1 cellular context compared by ENCODE assay signal in genomic region chr1:155261888-155262673, GRCh38.
TF ChIP-seq lines count a peak whose summit lies in the region.

SCAMP3 (minus strand) TSS chr1:155262360; CDS start chr1:155262151, 209 bp downstream.

TF ChIP-seq in HEK293, 187 proteins besides CTCF, POLR2A, EP300 and RAD21 (continued from another document):
- TF ChIP-seq ZNF488 (tag by site-specific recombination; IDR thresholded peaks at IDR 0.05), result no peak
- TF ChIP-seq SP3 (tag by site-specific recombination; IDR thresholded peaks at IDR 0.05), result peak; percentile 86
- 0 out of 2 replicates have a peak, but pooled peaks have one; percentile 26 for TF ChIP-seq ZNF837 (tag by site-specific recombination; IDR thresholded peaks at IDR 0.05)
- TF ChIP-seq GLIS2 (tag by site-specific recombination; IDR thresholded peaks at IDR 0.05), result peak; percentile 62
- TF ChIP-seq ZNF529 (tag by site-specific recombination; IDR thresholded peaks at IDR 0.05; ENCODE audit: insufficient replicate concordance), result no peak
- TF ChIP-seq PRDM6 (tag by site-specific recombination; IDR thresholded peaks at IDR 0.05), result no peak; the same call in 1 of the 2 replicates
- TF ChIP-seq KLF7 (tag by site-specific recombination; IDR thresholded peaks at IDR 0.05; ENCODE audit: borderline replicate concordance), result no peak; the same call in 1 of the 2 replicates
- TF ChIP-seq ZXDB (tag by site-specific recombination; IDR thresholded peaks at IDR 0.05), result peak; percentile 92
- TF ChIP-seq ZNF423 (tag by site-specific recombination; IDR thresholded peaks at IDR 0.05), result no peak
- TF ChIP-seq PRDM10 (tag by site-specific recombination; IDR thresholded peaks at IDR 0.05), result peak; percentile 97
- no peak for TF ChIP-seq ZNF664 (tag by site-specific recombination; IDR thresholded peaks at IDR 0.05)
- peak; percentile 92 for TF ChIP-seq ZNF501 (tag by site-specific recombination; IDR thresholded peaks at IDR 0.05)
- peak; percentile 41; the same call in 1 of the 2 replicates for TF ChIP-seq ZNF10 (tag by site-specific recombination; IDR thresholded peaks at IDR 0.05)
- no peak for TF ChIP-seq RBAK (tag by site-specific recombination; IDR thresholded peaks at IDR 0.05)
- peak; percentile 48; the same call in 1 of the 2 replicates for TF ChIP-seq KLF10 (tag by site-specific recombination; IDR thresholded peaks at IDR 0.05)
- TF ChIP-seq ZNF639 (tag by site-specific recombination; IDR thresholded peaks at IDR 0.05), result peak; percentile 29
- TF ChIP-seq ZBTB6 (tag by site-specific recombination; IDR thresholded peaks at IDR 0.05), result no peak
- TF ChIP-seq KLF1 (tag by site-specific recombination; IDR thresholded peaks at IDR 0.05), result peak; percentile 60
- TF ChIP-seq ZNF692 (tag by site-specific recombination; IDR thresholded peaks at IDR 0.05), result peak; percentile 41; the same call in 1 of the 2 replicates
- TF ChIP-seq SP7 (tag by site-specific recombination; IDR thresholded peaks at IDR 0.05), result 0 out of 2 replicates have a peak, but pooled peaks have one; percentile 55
- peak; percentile 69 for TF ChIP-seq PATZ1 (tag by site-specific recombination; IDR thresholded peaks at IDR 0.05)
- TF ChIP-seq ZNF335 (tag by site-specific recombination; conservative IDR thresholded peaks at IDR 0.05), result peak; percentile 78
- TF ChIP-seq IKZF3 (tag by site-specific recombination; IDR thresholded peaks at IDR 0.05), result peak; percentile 9; the same call in 1 of the 2 replicates
- peak; percentile 74 for TF ChIP-seq ZNF341 (tag by site-specific recombination; IDR thresholded peaks at IDR 0.05; ENCODE audit: low read depth)
- TF ChIP-seq ZNF324 (tag by site-specific recombination; IDR thresholded peaks at IDR 0.05), result 0 out of 2 replicates have a peak, but pooled peaks have one; percentile 19
- TF ChIP-seq ZNF292 (tag by site-specific recombination; IDR thresholded peaks at IDR 0.05; ENCODE audit: borderline replicate concordance, low read depth), result no peak
- TF ChIP-seq ZNF530 (tag by site-specific recombination; IDR thresholded peaks at IDR 0.05; ENCODE audit: low read depth), result no peak
- 0 out of 2 replicates have a peak, but pooled peaks have one; percentile 40 for TF ChIP-seq ZNF138 (tag by site-specific recombination; IDR thresholded peaks at IDR 0.05; ENCODE audit: borderline replicate concordance)
- no peak; the same call in 1 of the 2 replicates for TF ChIP-seq ZNF18 (tag by site-specific recombination; IDR thresholded peaks at IDR 0.05)
- peak; percentile 78 for TF ChIP-seq ZBTB8A (tag by site-specific recombination; IDR thresholded peaks at IDR 0.05)
- TF ChIP-seq ZSCAN23 (tag by site-specific recombination; IDR thresholded peaks at IDR 0.05), result no peak
- TF ChIP-seq PBX3 (CRISPR knock-in tag; IDR thresholded peaks at IDR 0.05), result no peak
- TF ChIP-seq ZNF610 (tag by site-specific recombination; IDR thresholded peaks at IDR 0.05; ENCODE audit: borderline replicate concordance), result peak; percentile 28
- TF ChIP-seq MZF1 (tag by site-specific recombination; IDR thresholded peaks at IDR 0.05; ENCODE audit: borderline replicate concordance), result 0 out of 2 replicates have a peak, but pooled peaks have one; percentile 32
- peak; percentile 62; the same call in 1 of the 2 replicates for TF ChIP-seq ZFP37 (tag by site-specific recombination; IDR thresholded peaks at IDR 0.05)
- TF ChIP-seq TRIM28 (IDR thresholded peaks at IDR 0.05; ENCODE audit: borderline replicate concordance, low read length), result peak; percentile 60; the same call in 1 of the 2 replicates
- no peak for TF ChIP-seq ZNF398 (tag by site-specific recombination; IDR thresholded peaks at IDR 0.05)
- peak; percentile 54; the same call in 1 of the 2 replicates for TF ChIP-seq ZNF600 (tag by site-specific recombination; IDR thresholded peaks at IDR 0.05)
